In the genomic region with DNA sequence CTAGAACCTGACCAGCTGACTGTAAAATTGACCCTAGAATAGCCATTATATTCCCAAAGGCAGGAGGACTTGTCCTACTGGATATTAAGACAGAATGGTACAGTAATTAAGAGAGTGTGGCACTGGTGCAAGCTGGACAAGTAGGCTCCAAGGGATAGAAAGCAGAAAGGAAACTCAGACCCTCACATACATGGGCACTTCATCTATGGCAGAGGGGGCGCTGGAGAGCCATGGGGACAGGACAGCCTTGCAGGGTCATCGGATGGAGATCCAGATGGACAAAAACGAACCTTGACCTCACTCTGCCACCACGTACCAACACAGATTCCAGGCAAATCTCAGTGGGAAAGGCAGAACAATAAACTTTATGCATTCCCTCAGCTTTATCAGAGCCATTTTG, we compare ENCODE assay signal across 29 cellular contexts. TPM values are rescaled to one million over a fixed set of nuclear protein-coding genes. Genes with fewer than 3 reads are reported as not detected.
"Had no signal": no experiment of that assay in that cellular context is flagged by ENCODE, and none has a peak within 500 bp of the region (broad histone marks: within the 10 kb centered on the region; RNA-seq: fewer than 3 reads in every experiment).

No MANE protein-coding gene starts in this region.

- H3K27ac ChIP-seq: colonic mucosa, esophagus muscularis mucosa, gastroesophageal sphincter, heart right ventricle, left ventricle myocardium inferior, skin epidermis, suprapubic skin, transverse colon, uterus had no signal

- H3K4me1 ChIP-seq: colonic mucosa, suprapubic skin, transverse colon, uterus had no signal

- ATAC-seq: activated CD8-positive, alpha-beta T cell treated with anti-CD3 and anti-CD28 coated beads, Interleukin-2, amount 10 ng/mL, durations not matched to agents 7 days and 5 days; gastroesophageal sphincter; heart right ventricle; right cardiac atrium; stimulated activated naive CD8-positive, alpha-beta T cell treated with anti-CD3 and anti-CD28 coated beads, Interleukin-15, amount 100 ng/mL, for 72 hours had no signal

- FAIRE-seq: TTC549 had no signal

- H3K4me3 Mint-ChIP-seq: activated B cell treated with CpG ODN at 0.5 μM for 24 hours; activated CD4-positive, alpha-beta T cell treated with anti-CD3 and anti-CD28 coated beads, Interleukin-2, amount 10 ng/mL, durations not matched to agents 24 days and 14 days; activated CD8-positive, alpha-beta T cell treated with anti-CD3 and anti-CD28 coated beads, Interleukin-2, amount 10 ng/mL, durations not matched to agents 7 days and 5 days; activated naive CD4-positive, alpha-beta T cell treated with anti-CD3 and anti-CD28 coated beads, Interleukin-2, amount 10 ng/mL, durations not matched to agents 7 days and 5 days; activated T-cell treated with anti-CD3 and anti-CD28 coated beads, Interleukin-2, amount 50 U/mL, for 24 hours; stimulated activated naive CD8-positive, alpha-beta T cell treated with anti-CD3 and anti-CD28 coated beads, Interleukin-15, amount 100 ng/mL, for 72 hours; T-helper 2 cell treated with Interferon-gamma antibody and Interleukin-4, amounts not matched to agents 5 μg/mL and 100 μg/mL, for 36 hours had no signal

- H3K27me3 Mint-ChIP-seq: activated B cell treated with CpG ODN at 0.5 μM for 24 hours; activated CD4-positive, alpha-beta T cell treated with anti-CD3 and anti-CD28 coated beads, Interleukin-2, amount 10 ng/mL, durations not matched to agents 24 days and 14 days; activated naive CD4-positive, alpha-beta T cell treated with anti-CD3 and anti-CD28 coated beads, Interleukin-2, amount 10 ng/mL, durations not matched to agents 7 days and 5 days; central memory CD8-positive, alpha-beta T cell; progenitor cell of endocrine pancreas; stimulated activated naive CD8-positive, alpha-beta T cell treated with anti-CD3 and anti-CD28 coated beads, Interleukin-15, amount 100 ng/mL, for 72 hours had no signal

- H3K9me3 Mint-ChIP-seq: activated B cell treated with CpG ODN at 0.5 μM for 24 hours; activated CD4-positive, alpha-beta T cell treated with anti-CD3 and anti-CD28 coated beads, Interleukin-2, amount 10 ng/mL, durations not matched to agents 24 days and 14 days; activated T-cell treated with anti-CD3 and anti-CD28 coated beads, Interleukin-2, amount 50 U/mL, for 24 hours; activated T-helper 2 cell treated with anti-CD3 and anti-CD28 coated beads, Interferon-gamma antibody, Interleukin-2, Interleukin-4, amounts not matched to agents 10 μg/mL and 5 μg/mL and 100 μg/mL, durations not matched to agents 14 hours and 24 hours and 36 hours; central memory CD8-positive, alpha-beta T cell; stimulated activated naive CD8-positive, alpha-beta T cell treated with anti-CD3 and anti-CD28 coated beads, Interleukin-15, amount 100 ng/mL, for 72 hours; T-helper 2 cell treated with Interferon-gamma antibody and Interleukin-4, amounts not matched to agents 5 μg/mL and 100 μg/mL, for 36 hours had no signal

- H3K9me3 ChIP-seq: colonic mucosa, esophagus muscularis mucosa, gastroesophageal sphincter, left ventricle myocardium inferior, suprapubic skin, transverse colon, uterus had no signal

- DNase-seq: activated B cell treated with CpG ODN at 0.5 μM for 24 hours; activated CD4-positive, alpha-beta T cell treated with anti-CD3 and anti-CD28 coated beads, Interleukin-2, amount 10 ng/mL, durations not matched to agents 24 days and 14 days; activated CD8-positive, alpha-beta T cell treated with anti-CD3 and anti-CD28 coated beads, Interleukin-2, amount 10 ng/mL, durations not matched to agents 7 days and 5 days; activated naive CD4-positive, alpha-beta T cell treated with anti-CD3 and anti-CD28 coated beads, Interleukin-2, amount 10 ng/mL, durations not matched to agents 7 days and 5 days; activated T-cell treated with anti-CD3 and anti-CD28 coated beads, Interleukin-2, amount 50 U/mL, for 24 hours; aorta; colonic mucosa; heart right ventricle; kidney glomerular epithelial cell; left ventricle myocardium inferior; mammary epithelial cell; midbrain; right cardiac atrium; stimulated activated CD4-positive, alpha-beta T cell treated with anti-CD3 and anti-CD28 coated beads, Interleukin-15, amount 100 ng/mL, for 24 hours; stimulated activated CD4-positive, alpha-beta T cell treated with anti-CD3 and anti-CD28 coated beads, Interleukin-2, amount 100 ng/mL, for 48 hours; stimulated activated naive CD8-positive, alpha-beta T cell treated with anti-CD3 and anti-CD28 coated beads, Interleukin-15, amount 100 ng/mL, for 72 hours; transverse colon; uterus had no signal

- H3K27me3 ChIP-seq: colonic mucosa, esophagus muscularis mucosa, gastroesophageal sphincter, heart right ventricle, suprapubic skin, transverse colon, uterus had no signal

- H3K36me3 ChIP-seq: colonic mucosa, gastroesophageal sphincter, suprapubic skin, transverse colon, uterus had no signal

- H3K27ac Mint-ChIP-seq: activated B cell treated with CpG ODN at 0.5 μM for 24 hours; activated CD4-positive, alpha-beta T cell treated with anti-CD3 and anti-CD28 coated beads, Interleukin-2, amount 10 ng/mL, durations not matched to agents 24 days and 14 days; activated CD8-positive, alpha-beta T cell treated with anti-CD3 and anti-CD28 coated beads, Interleukin-2, amount 10 ng/mL, durations not matched to agents 7 days and 5 days; activated T-cell treated with anti-CD3 and anti-CD28 coated beads, Interleukin-2, amount 50 U/mL, for 24 hours; activated T-helper 2 cell treated with anti-CD3 and anti-CD28 coated beads, Interferon-gamma antibody, Interleukin-2, Interleukin-4, amounts not matched to agents 10 μg/mL and 5 μg/mL and 100 μg/mL, durations not matched to agents 14 hours and 24 hours and 36 hours; progenitor cell of endocrine pancreas; T-helper 2 cell treated with Interferon-gamma antibody and Interleukin-4, amounts not matched to agents 5 μg/mL and 100 μg/mL, for 36 hours had no signal

- H3K4me3 ChIP-seq: colonic mucosa, esophagus muscularis mucosa, gastroesophageal sphincter, heart right ventricle, left ventricle myocardium inferior, skin epidermis, suprapubic skin, transverse colon, uterus had no signal

RNA-seq across cellular contexts. Expression of a gene that starts 40.6 kb away (rescaled TPM):
- polyA plus RNA-seq: neural cell had no signal

RNA-seq across cellular contexts. Expression of a gene that starts 56.9 kb away (rescaled TPM):
- total RNA-seq: activated B cell treated with CpG ODN at 0.5 μM for 24 hours; activated CD4-positive, alpha-beta T cell treated with anti-CD3 and anti-CD28 coated beads, Interleukin-2, amount 10 ng/mL, durations not matched to agents 24 days and 14 days; activated CD8-positive, alpha-beta T cell treated with anti-CD3 and anti-CD28 coated beads, Interleukin-2, amount 10 ng/mL, durations not matched to agents 7 days and 5 days; activated T-helper 2 cell treated with anti-CD3 and anti-CD28 coated beads, Interferon-gamma antibody, Interleukin-2, Interleukin-4, amounts not matched to agents 10 μg/mL and 5 μg/mL and 100 μg/mL, durations not matched to agents 14 hours and 24 hours and 36 hours; aorta; colonic mucosa; esophagus muscularis mucosa; gastroesophageal sphincter; heart right ventricle; left ventricle myocardium inferior; mammary epithelial cell; omental fat pad; progenitor cell of endocrine pancreas; right cardiac atrium; suprapubic skin; transverse colon; uterus had no signal
- polyA plus RNA-seq: heart right ventricle, mammary epithelial cell, neural cell, right cardiac atrium had no signal
